Comparison of ENCODE assay signal across 1 cellular context in the genomic region with DNA sequence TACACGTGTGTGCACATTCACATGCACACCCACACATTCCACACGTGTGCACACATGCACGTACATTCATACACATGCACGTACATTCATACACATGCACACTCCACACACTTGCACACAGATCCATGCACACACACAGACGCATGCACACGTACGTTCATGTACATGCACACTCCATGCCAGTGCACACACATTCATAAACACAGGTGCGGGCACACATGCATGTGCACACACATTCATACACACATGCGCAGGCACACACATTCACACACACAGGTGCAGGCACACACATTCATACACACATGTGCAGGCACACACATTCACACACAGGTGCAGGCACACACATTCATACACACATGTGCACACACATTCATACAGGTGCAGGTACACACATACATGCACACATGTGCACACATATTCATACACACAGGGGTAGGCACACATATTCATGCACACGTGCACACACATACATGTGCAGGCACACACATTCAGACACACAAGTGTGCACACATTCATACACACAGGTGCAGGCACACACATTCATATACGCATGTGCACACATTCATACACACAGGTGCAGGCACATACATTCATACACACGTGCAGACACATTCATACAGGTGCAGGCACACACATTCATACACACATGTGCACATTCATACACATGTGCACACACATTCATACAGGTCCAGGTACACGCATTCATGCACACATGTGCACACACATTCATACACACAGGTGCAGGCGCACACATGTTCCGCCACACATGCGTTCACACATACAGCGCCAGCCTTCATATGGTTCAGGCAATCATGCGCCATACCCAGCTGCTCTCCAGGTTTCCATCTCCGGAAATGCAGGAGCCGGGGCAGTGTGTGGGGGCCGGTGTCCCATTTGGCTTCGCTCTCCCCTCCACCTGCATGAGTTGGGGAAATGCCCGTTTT.
TF ChIP-seq lines count a peak whose summit lies in the region.

No MANE protein-coding gene starts in this region.

TF ChIP-seq in H1, 55 proteins besides CTCF, POLR2A, EP300 and RAD21:
- TF ChIP-seq TBP (IDR thresholded peaks at IDR 0.05; ENCODE audit: low read depth, low read length) (no peak), SP2 (IDR thresholded peaks at IDR 0.05; ENCODE audit: low read length) (no peak), CBX5 (IDR thresholded peaks at IDR 0.05; ENCODE audit: low read depth, low read length) (no peak), CHD1 (IDR thresholded peaks at IDR 0.05; ENCODE audit: low read depth, low read length) (no peak), JUND (IDR thresholded peaks at IDR 0.05; ENCODE audit: low read length) (no peak), FOSL1 (IDR thresholded peaks at IDR 0.05; ENCODE audit: insufficient read depth, low read depth, low read length) (no peak), TAF1 (IDR thresholded peaks at IDR 0.05; ENCODE audit: low read depth, low read length) (no peak), ASH2L (IDR thresholded peaks at IDR 0.05; ENCODE audit: low read length) (no peak), RNF2 (IDR thresholded peaks at IDR 0.05; ENCODE audit: borderline replicate concordance, low read depth, low read length, missing control alignments, poor library complexity, severe bottlenecking) (no peak), POU5F1 (IDR thresholded peaks at IDR 0.05; ENCODE audit: low read depth, low read length) (no peak), CHD2 (IDR thresholded peaks at IDR 0.05; ENCODE audit: low read length) (no peak), EZH2 (IDR thresholded peaks at IDR 0.05; ENCODE audit: low read depth, low read length, severe bottlenecking) (no peak)
